ENCODE assay signal across 22 cellular contexts in genomic region chr9:108682191-108682590, GRCh38.
"Had no signal": no experiment of that assay in that cellular context is flagged by ENCODE, and none has a peak within 500 bp of the region (broad histone marks: within the 10 kb centered on the region; RNA-seq: fewer than 3 reads in every experiment).

No MANE protein-coding gene starts in this region.

- H3K9me3 ChIP-seq: thyroid gland had no signal

- H3K4me1 Mint-ChIP-seq: activated naive CD8-positive, alpha-beta T cell treated with anti-CD3 and anti-CD28 coated beads for 36 hours; mesothelial cell of epicardium; naive thymus-derived CD4-positive, alpha-beta T cell; stimulated activated naive B cell treated with anti-CD40 and anti-IgM and Interleukin-4, amounts not matched to agents 10 μg/mL and 1 μg/mL and 100 μg/mL, for 72 hours had no signal

- H3K4me3 Mint-ChIP-seq: activated naive CD4-positive, alpha-beta T cell treated with anti-CD3 and anti-CD28 coated beads for 36 hours; activated naive CD8-positive, alpha-beta T cell treated with anti-CD3 and anti-CD28 coated beads for 36 hours; activated T-helper 1 cell treated with anti-CD3 and anti-CD28 coated beads, Interleukin-12 subunit alpha, Interleukin-12 subunit beta, Interleukin-2, Interleukin-4 antibody, amounts not matched to agents 30 ng/mL and 10 ng/mL and 1 ng/mL, durations not matched to agents 14 hours and 24 hours and 36 hours; mesothelial cell of epicardium; naive thymus-derived CD4-positive, alpha-beta T cell; stimulated activated naive B cell treated with anti-CD40 and anti-IgM and Interleukin-4, amounts not matched to agents 10 μg/mL and 1 μg/mL and 100 μg/mL, for 72 hours had no signal

- H3K27ac Mint-ChIP-seq: activated naive CD4-positive, alpha-beta T cell treated with anti-CD3 and anti-CD28 coated beads for 36 hours; activated naive CD8-positive, alpha-beta T cell treated with anti-CD3 and anti-CD28 coated beads for 36 hours; activated T-helper 1 cell treated with anti-CD3 and anti-CD28 coated beads, Interleukin-12 subunit alpha, Interleukin-12 subunit beta, Interleukin-2, Interleukin-4 antibody, amounts not matched to agents 30 ng/mL and 10 ng/mL and 1 ng/mL, durations not matched to agents 14 hours and 24 hours and 36 hours; mesothelial cell of epicardium; naive thymus-derived CD4-positive, alpha-beta T cell; stimulated activated naive B cell treated with anti-CD40 and anti-IgM and Interleukin-4, amounts not matched to agents 10 μg/mL and 1 μg/mL and 100 μg/mL, for 72 hours had no signal

- H3K4me1 ChIP-seq: parathyroid adenoma, psoas muscle, stomach, thyroid gland, upper lobe of left lung had no signal

- H3K27me3 ChIP-seq: stomach, thyroid gland, upper lobe of left lung had no signal

- DNase-seq: activated CD4-positive, alpha-beta T cell treated with anti-CD3 and anti-CD28 coated beads for 4 hours; activated CD4-positive, alpha-beta T cell treated with anti-CD3 and anti-CD28 coated beads, Interleukin-2, amount 50 U/mL, for 4 hours; activated effector memory CD4-positive, alpha-beta T cell treated with anti-CD3 and anti-CD28 coated beads, Interleukin-2, amount 50 U/mL, for 16 hours; activated naive CD4-positive, alpha-beta T cell treated with anti-CD3 and anti-CD28 coated beads for 36 hours; activated naive CD8-positive, alpha-beta T cell treated with anti-CD3 and anti-CD28 coated beads for 36 hours; activated T-cell treated with anti-CD3 and anti-CD28 coated beads for 4 hours; central memory CD4-positive, alpha-beta T cell; left cardiac atrium; mammary epithelial cell; naive thymus-derived CD4-positive, alpha-beta T cell; psoas muscle; right cardiac atrium; stimulated activated CD4-positive, alpha-beta T cell treated with anti-CD3 and anti-CD28 coated beads, Interleukin-15, amount 100 ng/mL, for 24 hours; stimulated activated CD4-positive, alpha-beta T cell treated with anti-CD3 and anti-CD28 coated beads, Interleukin-2, amount 100 ng/mL, for 24 hours; stimulated activated naive B cell treated with anti-CD40 and anti-IgM and Interleukin-4, amounts not matched to agents 10 μg/mL and 1 μg/mL and 100 μg/mL, for 72 hours; stomach; thyroid gland; upper lobe of left lung had no signal

- H3K36me3 Mint-ChIP-seq: activated naive CD8-positive, alpha-beta T cell treated with anti-CD3 and anti-CD28 coated beads for 36 hours; mesothelial cell of epicardium; naive thymus-derived CD4-positive, alpha-beta T cell had no signal

- H3K27me3 Mint-ChIP-seq: activated naive CD8-positive, alpha-beta T cell treated with anti-CD3 and anti-CD28 coated beads for 36 hours; stimulated activated naive B cell treated with anti-CD40 and anti-IgM and Interleukin-4, amounts not matched to agents 10 μg/mL and 1 μg/mL and 100 μg/mL, for 72 hours had no signal

- H3K4me3 ChIP-seq: psoas muscle, stomach, thyroid gland, upper lobe of left lung had no signal

- H3K9ac ChIP-seq: parathyroid adenoma had no signal

- H2AFZ ChIP-seq: parathyroid adenoma had no signal

- H3K27ac ChIP-seq: parathyroid adenoma, psoas muscle, stomach, thyroid gland, upper lobe of left lung, VCaP had no signal

- ATAC-seq: left cardiac atrium; naive thymus-derived CD4-positive, alpha-beta T cell; psoas muscle; right cardiac atrium; stimulated activated naive B cell treated with anti-CD40 and anti-IgM and Interleukin-4, amounts not matched to agents 10 μg/mL and 1 μg/mL and 100 μg/mL, for 72 hours had no signal

- H3K79me2 ChIP-seq: parathyroid adenoma had no signal

- H3K36me3 ChIP-seq: stomach, thyroid gland, upper lobe of left lung had no signal
